In the genomic region with DNA sequence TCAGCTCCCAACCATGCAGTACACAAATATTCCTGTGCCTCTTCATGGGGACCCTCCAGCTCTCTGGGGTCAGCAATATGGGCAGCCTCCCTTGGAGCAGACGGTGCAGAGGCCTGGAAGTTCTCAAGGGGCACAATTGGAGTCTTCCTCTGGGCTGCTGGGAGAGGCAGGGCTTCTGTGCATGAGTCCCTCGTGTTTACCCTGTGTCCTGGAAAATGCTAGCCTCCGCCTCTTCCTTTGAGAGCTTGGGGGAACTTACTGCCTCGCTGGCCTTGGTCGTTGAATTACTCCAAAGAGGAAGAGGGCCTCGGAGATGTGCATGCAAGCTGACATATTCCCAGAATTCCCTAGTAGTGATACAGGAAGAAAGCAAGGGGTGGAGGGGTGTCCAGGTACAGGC, we compare ENCODE assay signal across 23 cellular contexts.
"Had no signal": no experiment of that assay in that cellular context is flagged by ENCODE, and none has a peak within 500 bp of the region (broad histone marks: within the 10 kb centered on the region; RNA-seq: fewer than 3 reads in every experiment).

No MANE protein-coding gene starts in this region.

- DNase-seq: activated CD4-positive, alpha-beta T cell treated with anti-CD3 and anti-CD28 coated beads, Interleukin-2, amount 10 ng/mL, durations not matched to agents 7 days and 5 days; activated CD4-positive, CD25-positive, alpha-beta regulatory T cell treated with anti-CD3 and anti-CD28 coated beads, Interleukin-2, amount 50 U/mL, for 72 hours; activated CD8-positive, alpha-beta T cell treated with anti-CD3 and anti-CD28 coated beads for 36 hours; activated naive CD4-positive, alpha-beta T cell; activated T-cell treated with anti-CD3 and anti-CD28 coated beads, Interleukin-2, amount 50 U/mL, for 4 hours; effector CD4-positive, alpha-beta T cell; esophagus squamous epithelium; islet precursor cell; left cardiac atrium; left ventricle myocardium superior; mammary epithelial cell; nucleus accumbens; right cardiac atrium; spleen; stimulated activated naive CD4-positive, alpha-beta T cell treated with Interleukin-2 at 50 U/mL for 16 hours; T-helper 2 cell; testis; transverse colon had no signal

- H3K4me1 ChIP-seq: breast epithelium, esophagus squamous epithelium, spleen, testis, transverse colon had no signal

- H3K36me3 Mint-ChIP-seq: activated naive CD4-positive, alpha-beta T cell treated with anti-CD3 and anti-CD28 coated beads, Interleukin-2, amount 50 U/mL, for 72 hours had no signal

- H3K27me3 ChIP-seq: breast epithelium, esophagus squamous epithelium, spleen, testis, transverse colon had no signal

- H3K36me3 ChIP-seq: breast epithelium, esophagus squamous epithelium, spleen, transverse colon had no signal

- H3K27me3 Mint-ChIP-seq: activated CD4-positive, alpha-beta T cell treated with anti-CD3 and anti-CD28 coated beads, Interleukin-2, amount 10 ng/mL, durations not matched to agents 7 days and 5 days; activated CD8-positive, alpha-beta T cell treated with anti-CD3 and anti-CD28 coated beads for 36 hours; central memory CD8-positive, alpha-beta T cell; dendritic cell treated with granulocyte-macrophage colony-stimulating factor and Interleukin-4, amounts not matched to agents 40 ng/mL and 50 ng/mL, for 4 days had no signal

- H3K27ac ChIP-seq: breast epithelium, esophagus squamous epithelium, spleen, testis, transverse colon had no signal

- H3K4me3 Mint-ChIP-seq: activated CD4-positive, alpha-beta T cell treated with anti-CD3 and anti-CD28 coated beads, Interleukin-2, amount 10 ng/mL, durations not matched to agents 7 days and 5 days; activated CD8-positive, alpha-beta T cell treated with anti-CD3 and anti-CD28 coated beads for 36 hours; activated T-cell treated with anti-CD3 and anti-CD28 coated beads, Interleukin-2, amount 50 U/mL, for 4 hours; central memory CD8-positive, alpha-beta T cell; dendritic cell treated with granulocyte-macrophage colony-stimulating factor and Interleukin-4, amounts not matched to agents 40 ng/mL and 50 ng/mL, for 4 days had no signal

- FAIRE-seq: frontal cortex had no signal

- H3K4me1 Mint-ChIP-seq: activated CD4-positive, alpha-beta T cell treated with anti-CD3 and anti-CD28 coated beads, Interleukin-2, amount 10 ng/mL, durations not matched to agents 7 days and 5 days; central memory CD8-positive, alpha-beta T cell had no signal

- H3K4me3 ChIP-seq: breast epithelium, esophagus squamous epithelium, spleen, testis, transverse colon had no signal

- ATAC-seq: activated CD8-positive, alpha-beta T cell treated with anti-CD3 and anti-CD28 coated beads for 36 hours; activated naive CD4-positive, alpha-beta T cell treated with anti-CD3 and anti-CD28 coated beads, Interleukin-2, amount 50 U/mL, for 72 hours; activated T-cell treated with anti-CD3 and anti-CD28 coated beads, Interleukin-2, amount 50 U/mL, for 4 hours; left ventricle myocardium superior had no signal

- H3K9me3 ChIP-seq: breast epithelium, esophagus squamous epithelium, spleen, testis, transverse colon had no signal

- H3K27ac Mint-ChIP-seq: activated CD4-positive, alpha-beta T cell treated with anti-CD3 and anti-CD28 coated beads, Interleukin-2, amount 10 ng/mL, durations not matched to agents 7 days and 5 days; activated CD8-positive, alpha-beta T cell treated with anti-CD3 and anti-CD28 coated beads for 36 hours; activated naive CD4-positive, alpha-beta T cell treated with anti-CD3 and anti-CD28 coated beads, Interleukin-2, amount 50 U/mL, for 72 hours; dendritic cell treated with granulocyte-macrophage colony-stimulating factor and Interleukin-4, amounts not matched to agents 40 ng/mL and 50 ng/mL, for 4 days had no signal

- H3K9me3 Mint-ChIP-seq: activated CD4-positive, alpha-beta T cell treated with anti-CD3 and anti-CD28 coated beads, Interleukin-2, amount 10 ng/mL, durations not matched to agents 7 days and 5 days; activated CD8-positive, alpha-beta T cell treated with anti-CD3 and anti-CD28 coated beads for 36 hours; activated naive CD4-positive, alpha-beta T cell treated with anti-CD3 and anti-CD28 coated beads, Interleukin-2, amount 50 U/mL, for 72 hours; activated T-cell treated with anti-CD3 and anti-CD28 coated beads, Interleukin-2, amount 50 U/mL, for 4 hours; central memory CD8-positive, alpha-beta T cell; dendritic cell treated with granulocyte-macrophage colony-stimulating factor and Interleukin-4, amounts not matched to agents 40 ng/mL and 50 ng/mL, for 4 days had no signal
